Comparison of ENCODE assay signal across 1 cellular context in the genomic region with DNA sequence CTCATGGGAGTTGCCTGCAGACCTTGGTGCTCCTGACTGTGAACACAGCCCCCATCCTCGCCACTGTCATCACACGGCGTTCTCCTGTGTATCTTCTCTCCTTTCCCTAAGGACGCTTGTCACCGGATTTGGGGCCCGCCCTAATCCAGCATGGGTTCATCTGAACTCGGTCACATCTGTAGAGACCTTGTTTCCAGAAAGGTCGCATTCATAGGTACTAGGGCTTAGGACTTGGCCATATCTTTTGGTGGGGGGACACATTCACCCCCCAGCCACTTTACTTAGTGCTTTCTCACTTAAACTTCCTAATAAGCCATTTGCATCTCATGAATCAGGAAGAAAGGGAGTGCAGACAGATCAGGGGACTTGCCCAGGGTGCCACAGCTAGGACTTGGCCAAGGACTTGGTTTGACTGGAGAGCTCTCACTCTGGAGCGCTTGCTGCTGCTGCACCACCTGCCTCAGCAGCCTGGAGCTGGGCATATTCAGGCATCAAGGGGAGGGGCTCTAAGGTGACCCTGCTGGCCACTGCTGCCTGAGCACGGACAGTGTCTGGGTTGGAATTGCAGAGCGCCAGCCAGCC.
TF ChIP-seq lines count a peak whose summit lies in the region.

No MANE protein-coding gene starts in this region.

TF ChIP-seq in K562, 482 proteins besides CTCF, POLR2A, EP300 and RAD21:
- TF ChIP-seq ZNF282 (CRISPR knock-in tag; IDR thresholded peaks at IDR 0.05) (0 out of 2 replicates have a peak, but pooled peaks have one; percentile 21), ATF2 (CRISPR knock-in tag; IDR thresholded peaks at IDR 0.05) (no peak), MED1 (CRISPR knock-in tag; IDR thresholded peaks at IDR 0.05; ENCODE audit: borderline replicate concordance) (peak; percentile 24; the same call in 1 of the 2 replicates), L3MBTL2 (IDR thresholded peaks at IDR 0.05) (no peak)
TF ChIP-seq in K562: peak in this region for 2.
